ENCODE assay signal across 1 cellular context in genomic region chr6:7110092-7110792, GRCh38.
TF ChIP-seq lines count a peak whose summit lies in the region.

No MANE protein-coding gene starts in this region.

TF ChIP-seq in H1, 55 proteins besides CTCF, POLR2A, EP300 and RAD21 (continued from another document):
- TF ChIP-seq CHD7 (IDR thresholded peaks at IDR 0.05; ENCODE audit: insufficient replicate concordance, low read length) (no peak), EZH2 (IDR thresholded peaks at IDR 0.05; ENCODE audit: low read depth, low read length, severe bottlenecking) (no peak)
- TF ChIP-seq, protein P1, sequence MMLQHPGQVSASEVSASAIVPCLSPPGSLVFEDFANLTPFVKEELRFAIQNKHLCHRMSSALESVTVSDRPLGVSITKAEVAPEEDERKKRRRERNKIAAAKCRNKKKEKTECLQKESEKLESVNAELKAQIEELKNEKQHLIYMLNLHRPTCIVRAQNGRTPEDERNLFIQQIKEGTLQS (IDR thresholded peaks at IDR 0.05; ENCODE audit: insufficient read depth, low read depth, low read length): no peak
